28 cellular contexts compared by ENCODE assay signal in the genomic region with DNA sequence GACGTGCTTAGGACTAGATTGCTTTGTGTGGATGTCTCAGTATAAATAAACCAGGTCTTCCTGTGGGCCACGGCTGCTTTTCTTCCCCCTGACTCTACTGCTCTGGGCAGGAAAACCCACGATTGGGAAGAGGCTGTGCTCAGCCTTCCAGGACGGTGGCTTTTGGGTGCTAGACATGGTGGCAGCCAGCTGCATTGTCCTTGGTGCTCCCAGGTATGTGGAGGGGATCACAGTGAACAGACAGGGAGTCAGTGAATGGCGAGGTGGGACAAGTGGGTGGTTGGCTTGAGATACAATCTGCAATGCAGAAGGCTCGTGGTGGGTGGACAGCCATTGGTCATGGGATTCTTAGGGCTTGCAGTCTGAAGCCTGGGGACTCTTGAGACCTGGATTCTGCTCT.
"Had no signal": no experiment of that assay in that cellular context is flagged by ENCODE, and none has a peak within 500 bp of the region (broad histone marks: within the 10 kb centered on the region; RNA-seq: fewer than 3 reads in every experiment).

No MANE protein-coding gene starts in this region.

- DNase-seq: nephron progenitor cell; occipital lobe; ovary; posterior cingulate gyrus; psoas muscle; right cardiac atrium; right lobe of liver; sigmoid colon; small intestine; stimulated activated CD4-positive, alpha-beta T cell treated with anti-CD3 and anti-CD28 coated beads, Interleukin-15, amount 100 ng/mL, for 24 hours; stimulated activated CD4-positive, alpha-beta T cell treated with anti-CD3 and anti-CD28 coated beads, Interleukin-2, amount 100 ng/mL, for 24 hours; stimulated activated CD4-positive, alpha-beta T cell treated with anti-CD3 and anti-CD28 coated beads, Interleukin-2, amount 100 ng/mL, for 48 hours; stimulated activated CD4-positive, alpha-beta T cell treated with anti-CD3 and anti-CD28 coated beads, Interleukin-4, amount 100 ng/mL, for 24 hours; stimulated activated naive B cell treated with anti-CD40 and anti-IgM and Interleukin-4, amounts not matched to agents 10 μg/mL and 1 μg/mL and 100 μg/mL, for 72 hours; stimulated activated naive CD4-positive, alpha-beta T cell treated with Interleukin-2 at 50 U/mL for 16 hours; stomach; thyroid gland; trophoblast cell; upper lobe of left lung had no signal

- H3K36me3 Mint-ChIP-seq: natural killer cell treated with Interleukin-12 subunit alpha and Interleukin-12 subunit beta and Interleukin-15 and Interleukin-18, amount 100 ng/mL, for 72 hours; stimulated activated effector memory CD8-positive, alpha-beta T cell treated with anti-CD3 and anti-CD28 coated beads, Interleukin-12 subunit alpha, Interleukin-12 subunit beta, amount 100 ng/mL, for 72 hours; stimulated activated naive B cell treated with anti-CD40 and anti-IgM and Interleukin-4, amounts not matched to agents 10 μg/mL and 1 μg/mL and 100 μg/mL, for 72 hours had no signal

- H3K9ac ChIP-seq: parathyroid adenoma had no signal

- H3K27ac ChIP-seq: ovary, parathyroid adenoma, psoas muscle, right lobe of liver, sigmoid colon, stomach, thoracic aorta, thyroid gland, tibial nerve, upper lobe of left lung, vagina had no signal

- H3K27me3 Mint-ChIP-seq: stimulated activated naive CD8-positive, alpha-beta T cell treated with anti-CD3 and anti-CD28 coated beads, Interleukin-15, Interleukin-2, amounts not matched to agents 100 ng/mL and 50 ng/mL, for 24 hours had no signal

- H3K9me3 Mint-ChIP-seq: natural killer cell treated with Interleukin-12 subunit alpha and Interleukin-12 subunit beta and Interleukin-15 and Interleukin-18, amount 100 ng/mL, for 72 hours; nephron progenitor cell; neural crest cell had no signal

- H3K4me1 ChIP-seq: parathyroid adenoma, psoas muscle, right lobe of liver, sigmoid colon, stomach, thyroid gland, tibial nerve, upper lobe of left lung, vagina had no signal

- H3K36me3 ChIP-seq: ovary, right lobe of liver, sigmoid colon, stomach, thoracic aorta, thyroid gland, tibial nerve, upper lobe of left lung, vagina had no signal

- H3K4me3 Mint-ChIP-seq: natural killer cell treated with Interleukin-12 subunit alpha and Interleukin-12 subunit beta and Interleukin-15 and Interleukin-18, amount 100 ng/mL, for 72 hours; nephron progenitor cell; neural crest cell; stimulated activated effector memory CD8-positive, alpha-beta T cell treated with anti-CD3 and anti-CD28 coated beads, Interleukin-12 subunit alpha, Interleukin-12 subunit beta, amount 100 ng/mL, for 72 hours; stimulated activated naive B cell treated with anti-CD40 and anti-IgM and Interleukin-4, amounts not matched to agents 10 μg/mL and 1 μg/mL and 100 μg/mL, for 72 hours; stimulated activated naive CD8-positive, alpha-beta T cell treated with anti-CD3 and anti-CD28 coated beads, Interleukin-15, Interleukin-2, amounts not matched to agents 100 ng/mL and 50 ng/mL, for 24 hours had no signal

- H3K9me3 ChIP-seq: ovary, psoas muscle, right lobe of liver, sigmoid colon, thoracic aorta, thyroid gland, tibial nerve, upper lobe of left lung, vagina had no signal

- H3K4me3 ChIP-seq: ovary, psoas muscle, right lobe of liver, sigmoid colon, stomach, thoracic aorta, thyroid gland, tibial nerve, upper lobe of left lung, vagina had no signal

- H3K27me3 ChIP-seq: ovary, right lobe of liver, sigmoid colon, thyroid gland, tibial nerve, upper lobe of left lung, vagina had no signal

- H3K27ac Mint-ChIP-seq: natural killer cell treated with Interleukin-12 subunit alpha and Interleukin-12 subunit beta and Interleukin-15 and Interleukin-18, amount 100 ng/mL, for 72 hours; nephron progenitor cell; progenitor cell of endocrine pancreas; stimulated activated effector memory CD8-positive, alpha-beta T cell treated with anti-CD3 and anti-CD28 coated beads, Interleukin-12 subunit alpha, Interleukin-12 subunit beta, amount 100 ng/mL, for 72 hours; stimulated activated naive B cell treated with anti-CD40 and anti-IgM and Interleukin-4, amounts not matched to agents 10 μg/mL and 1 μg/mL and 100 μg/mL, for 72 hours; stimulated activated naive CD8-positive, alpha-beta T cell treated with anti-CD3 and anti-CD28 coated beads, Interleukin-15, Interleukin-2, amounts not matched to agents 100 ng/mL and 50 ng/mL, for 24 hours had no signal

- H3K4me1 Mint-ChIP-seq: stimulated activated effector memory CD8-positive, alpha-beta T cell treated with anti-CD3 and anti-CD28 coated beads, Interleukin-12 subunit alpha, Interleukin-12 subunit beta, amount 100 ng/mL, for 72 hours had no signal

- H2AFZ ChIP-seq: parathyroid adenoma had no signal

- H3K79me2 ChIP-seq: parathyroid adenoma had no signal
